ENCODE assay signal across 8 cellular contexts in genomic region chr12:65740873-65741600, GRCh38.
DNase-seq lines count a peak whose midpoint lies in the region; ATAC-seq and TF ChIP-seq lines count a peak whose summit lies in the region.

No MANE protein-coding gene starts in this region.

- POLR2A ChIA-PET in HEK293T (lab: Yijun Ruan, JAX): interaction anchor here (0.8 to 1.3 kb wide), 6 partner anchors 9 to 126 kb away, joined by 3 to 7 read pairs (median 4); no protein-coding TSS in a partner anchor

- no peak for TF ChIP-seq CTCF in fibroblast of the aortic adventitia (IDR thresholded peaks at IDR 0.05; ENCODE audit: insufficient read depth, low read length)
- no peak for TF ChIP-seq CTCF in nephron progenitor cell (IDR thresholded peaks at IDR 0.05)

- DNase-seq in COLO829 (ENCODE audit: low spot score): peak; percentile 64
- peak; percentile 92 for DNase-seq in HEK293T (ENCODE audit: extremely low spot score)
- peak; percentile 45 to 72 for DNase-seq in NOMO-1 (lab: John Stamatoyannopoulos, UW; ENCODE audit: unreplicated experiment in 2 of 2)
- DNase-seq in activated T-helper 1 cell treated with anti-CD3 and anti-CD28 coated beads, Interleukin-12 subunit alpha, Interleukin-12 subunit beta, Interleukin-2, Interleukin-4 antibody, amounts not matched to agents 30 ng/mL and 10 ng/mL and 1 ng/mL, durations not matched to agents 14 hours and 24 hours and 36 hours (ENCODE audit: low spot score): peak; percentile 41
- peak; percentile 68 for DNase-seq in fibroblast of the aortic adventitia (ENCODE audit: low read depth)
- DNase-seq in nephron progenitor cell: peak; percentile 96
- DNase-seq in stimulated activated naive CD8-positive, alpha-beta T cell treated with anti-CD3 and anti-CD28 coated beads, Interleukin-15, Interleukin-2, amounts not matched to agents 100 U/mL and 50 U/mL, for 24 hours: peak; percentile 83
- DNase-seq in NCI-H2081 treated with DMSO at 0.1 percent for 48 hours (lab: John Stamatoyannopoulos, UW): no peak

- H3K4me3 Mint-ChIP-seq in activated T-helper 1 cell treated with anti-CD3 and anti-CD28 coated beads, Interleukin-12 subunit alpha, Interleukin-12 subunit beta, Interleukin-2, Interleukin-4 antibody, amounts not matched to agents 30 ng/mL and 10 ng/mL and 1 ng/mL, durations not matched to agents 14 hours and 24 hours and 36 hours: peak overlapping the region; percentile 71
- peak overlapping the region; percentile 94 for H3K4me3 Mint-ChIP-seq in nephron progenitor cell

- ATAC-seq in stimulated activated naive CD8-positive, alpha-beta T cell treated with anti-CD3 and anti-CD28 coated beads, Interleukin-15, Interleukin-2, amounts not matched to agents 100 U/mL and 50 U/mL, for 24 hours: peak; percentile 83

- peaks cover 10% of the 10 kb centered on the region for H3K4me1 Mint-ChIP-seq in activated T-helper 1 cell treated with anti-CD3 and anti-CD28 coated beads, Interleukin-12 subunit alpha, Interleukin-12 subunit beta, Interleukin-2, Interleukin-4 antibody, amounts not matched to agents 30 ng/mL and 10 ng/mL and 1 ng/mL, durations not matched to agents 14 hours and 24 hours and 36 hours (ENCODE audit: low read depth)
- peaks cover 67% of the 10 kb centered on the region for H3K4me1 Mint-ChIP-seq in nephron progenitor cell

- peaks cover 17% of the 10 kb centered on the region for H3K27me3 Mint-ChIP-seq in activated T-helper 1 cell treated with anti-CD3 and anti-CD28 coated beads, Interleukin-12 subunit alpha, Interleukin-12 subunit beta, Interleukin-2, Interleukin-4 antibody, amounts not matched to agents 30 ng/mL and 10 ng/mL and 1 ng/mL, durations not matched to agents 14 hours and 24 hours and 36 hours (ENCODE audit: insufficient read depth)
- H3K27me3 Mint-ChIP-seq in nephron progenitor cell (ENCODE audit: low read depth, poor library complexity): peaks cover 9% of the 10 kb centered on the region

- H3K27ac Mint-ChIP-seq in activated T-helper 1 cell treated with anti-CD3 and anti-CD28 coated beads, Interleukin-12 subunit alpha, Interleukin-12 subunit beta, Interleukin-2, Interleukin-4 antibody, amounts not matched to agents 30 ng/mL and 10 ng/mL and 1 ng/mL, durations not matched to agents 14 hours and 24 hours and 36 hours: no peak overlapping the region
- peak overlapping the region; percentile 99 for H3K27ac Mint-ChIP-seq in nephron progenitor cell

- CTCF ChIA-PET in HEK293T (lab: Yijun Ruan, JAX): no interaction called here

- no peaks in the 10 kb centered on the region for H3K9me3 Mint-ChIP-seq in activated T-helper 1 cell treated with anti-CD3 and anti-CD28 coated beads, Interleukin-12 subunit alpha, Interleukin-12 subunit beta, Interleukin-2, Interleukin-4 antibody, amounts not matched to agents 30 ng/mL and 10 ng/mL and 1 ng/mL, durations not matched to agents 14 hours and 24 hours and 36 hours
- H3K9me3 Mint-ChIP-seq in nephron progenitor cell: peaks cover 42% of the 10 kb centered on the region

- H3K36me3 Mint-ChIP-seq in activated T-helper 1 cell treated with anti-CD3 and anti-CD28 coated beads, Interleukin-12 subunit alpha, Interleukin-12 subunit beta, Interleukin-2, Interleukin-4 antibody, amounts not matched to agents 30 ng/mL and 10 ng/mL and 1 ng/mL, durations not matched to agents 14 hours and 24 hours and 36 hours (ENCODE audit: low read depth): no peaks in the 10 kb centered on the region
- peaks cover 37% of the 10 kb centered on the region for H3K36me3 Mint-ChIP-seq in nephron progenitor cell (ENCODE audit: low read depth)

- intact Hi-C loops in activated T-helper 1 cell treated with anti-CD3 and anti-CD28 coated beads, Interleukin-12 subunit alpha, Interleukin-12 subunit beta, Interleukin-2, Interleukin-4 antibody, amounts not matched to agents 30 ng/mL and 10 ng/mL and 1 ng/mL, durations not matched to agents 14 hours and 24 hours and 36 hours (cut with micrococcal nuclease): loop anchor here (5.0 kb wide), 2 partner anchors 74 to 81 kb away; partner anchors contain the start of gene HMGA2

- peak overlapping the region; percentile 87 for H3K4me3 ChIP-seq in fibroblast of the aortic adventitia (ENCODE audit: low read depth, low read length)

TF ChIP-seq in HEK293T, 16 proteins besides CTCF, POLR2A, EP300 and RAD21:
- no peak for TF ChIP-seq FOXM1 (IDR thresholded peaks at IDR 0.05; ENCODE audit: borderline replicate concordance)
- TF ChIP-seq CTBP1 (IDR thresholded peaks at IDR 0.05; ENCODE audit: borderline replicate concordance): no peak
- TF ChIP-seq FOXK2 (IDR thresholded peaks at IDR 0.05): no peak
- no peak for TF ChIP-seq PKNOX1 (IDR thresholded peaks at IDR 0.05)
- TF ChIP-seq SP1 (IDR thresholded peaks at IDR 0.05): no peak
- no peak for TF ChIP-seq NFRKB (IDR thresholded peaks at IDR 0.05)
- TF ChIP-seq ELF4 (IDR thresholded peaks at IDR 0.05): no peak
- no peak for TF ChIP-seq TARDBP (IDR thresholded peaks at IDR 0.05)
- no peak for TF ChIP-seq FOXA1 (IDR thresholded peaks at IDR 0.05)
- TF ChIP-seq BHLHE40 (IDR thresholded peaks at IDR 0.05; ENCODE audit: borderline replicate concordance): no peak
- no peak; the same call in 1 of the 2 replicates for TF ChIP-seq L3MBTL2 (conservative IDR thresholded peaks at IDR 0.05)
- no peak for TF ChIP-seq LEF1 (IDR thresholded peaks at IDR 0.05; ENCODE audit: borderline replicate concordance)
- no peak for TF ChIP-seq SUZ12 (IDR thresholded peaks at IDR 0.05)
- no peak for TF ChIP-seq ZNF384 (IDR thresholded peaks at IDR 0.05)
- TF ChIP-seq HDGF (IDR thresholded peaks at IDR 0.05; ENCODE audit: borderline replicate concordance): no peak
- TF ChIP-seq ARNT (IDR thresholded peaks at IDR 0.05): no peak
